18 cellular contexts compared by ENCODE assay signal in the genomic region with DNA sequence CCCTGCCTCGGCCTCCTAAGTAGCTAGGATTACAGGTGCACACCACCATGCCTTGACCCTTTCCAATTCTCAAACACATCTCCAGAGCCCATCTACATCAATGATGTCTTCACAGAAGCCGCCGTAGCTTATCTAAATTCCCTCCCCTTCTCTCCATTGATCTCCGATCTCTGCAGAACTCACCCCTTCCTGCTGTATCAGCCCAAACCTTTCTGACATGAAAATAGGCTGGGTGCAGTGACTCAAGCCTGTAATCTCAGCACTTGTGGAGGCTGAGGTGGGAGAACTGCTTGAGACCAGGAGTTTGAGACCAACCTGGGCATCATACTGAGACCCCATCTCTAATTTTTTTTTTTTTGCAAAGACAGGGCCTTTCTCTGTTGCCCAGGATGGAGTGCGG.
"Had no signal": no experiment of that assay in that cellular context is flagged by ENCODE, and none has a peak within 500 bp of the region (broad histone marks: within the 10 kb centered on the region; RNA-seq: fewer than 3 reads in every experiment).

No MANE protein-coding gene starts in this region.

- ATAC-seq: foreskin keratinocyte, left colon, lower lobe of right lung, mucosa of descending colon, pancreas, psoas muscle had no signal

- H3K9me3 Mint-ChIP-seq: brain, nephron progenitor cell had no signal

- H3K27ac Mint-ChIP-seq: nephron progenitor cell had no signal

- H3K4me3 Mint-ChIP-seq: brain, nephron progenitor cell had no signal

- H3K36me3 Mint-ChIP-seq: brain had no signal

- H3K27me3 Mint-ChIP-seq: brain had no signal

- H3K4me1 Mint-ChIP-seq: brain, nephron progenitor cell had no signal

- DNase-seq: activated CD4-positive, alpha-beta T cell treated with anti-CD3 and anti-CD28 coated beads, Interleukin-2, amount 50 U/mL, for 48 hours; activated effector memory CD4-positive, alpha-beta T cell treated with Interleukin-2 at 50 U/mL for 16 hours; aorta; caudate nucleus; effector CD8-positive, alpha-beta T cell; foreskin keratinocyte; left colon; lower lobe of right lung; mesendoderm; mucosa of descending colon; nephron progenitor cell; pancreas; psoas muscle; spleen; stimulated activated CD4-positive, alpha-beta T cell treated with anti-CD3 and anti-CD28 coated beads, Interleukin-4, amount 100 ng/mL, for 1 hour; stimulated activated naive CD4-positive, alpha-beta T cell treated with Interleukin-2 at 50 U/mL for 16 hours; tibial artery had no signal
